ENCODE assay signal across 12 cellular contexts in genomic region chr19:44607049-44607448, GRCh38. TPM values are rescaled to one million over a fixed set of nuclear protein-coding genes. Genes with fewer than 3 reads are reported as not detected.
DNase-seq lines count a peak whose midpoint lies in the region; ATAC-seq and TF ChIP-seq lines count a peak whose summit lies in the region.
"Had no signal": no experiment of that assay in that cellular context is flagged by ENCODE, and none has a peak within 500 bp of the region (broad histone marks: within the 10 kb centered on the region; RNA-seq: fewer than 3 reads in every experiment).

No MANE protein-coding gene starts in this region.

- CTCF ChIA-PET in Calu3 (lab: Charles Lee): interaction anchor here (0.6 kb wide), 1 partner anchor 30 kb away, joined by 4 read pairs; no protein-coding TSS in a partner anchor
- CTCF ChIA-PET in naive thymus-derived CD4-positive, alpha-beta T cell (lab: Charles Lee): no interaction called here
- CTCF ChIA-PET in activated CD4-positive, alpha-beta T cell treated with anti-CD3 and anti-CD28 coated beads for 36 hours (lab: Charles Lee): no interaction called here

- peak overlapping the region; percentile 65 for H3K27ac Mint-ChIP-seq in Calu3 (ENCODE audit: unreplicated experiment)
- peak overlapping the region in 8 of 9 donors; percentile 4 to 85 (median 62) for H3K27ac Mint-ChIP-seq in naive thymus-derived CD4-positive, alpha-beta T cell
- no peak overlapping the region for H3K27ac Mint-ChIP-seq in activated CD4-positive, alpha-beta T cell treated with anti-CD3 and anti-CD28 coated beads for 36 hours

- no TSS peak for BruUV-seq in Calu3 (replicated peaks; lab: Mats Ljungman, UMichigan)

- H3K9me3 ChIP-seq in naive thymus-derived CD4-positive, alpha-beta T cell (ENCODE audit: control insufficient read depth in 2 of 3, low read length in 3 of 3): no peaks in the 10 kb centered on the region
- H3K9me3 ChIP-seq: pancreas had no signal

- no peaks in the 10 kb centered on the region for H3K27me3 Mint-ChIP-seq in Calu3 (ENCODE audit: unreplicated experiment)
- H3K27me3 Mint-ChIP-seq in naive thymus-derived CD4-positive, alpha-beta T cell: peaks cover 0 to 5% (median 0%) of the 10 kb centered on the region in 5 donors
- H3K27me3 Mint-ChIP-seq in activated CD4-positive, alpha-beta T cell treated with anti-CD3 and anti-CD28 coated beads for 36 hours: peaks cover 6% of the 10 kb centered on the region

- H3K4me1 ChIP-seq in naive thymus-derived CD4-positive, alpha-beta T cell (ENCODE audit: control insufficient read depth in 2 of 2, insufficient read depth in 2 of 2, low read length in 2 of 2): peaks cover 0 to 10% of the 10 kb centered on the region in 2 donors

- POLR2A ChIA-PET in naive thymus-derived CD4-positive, alpha-beta T cell (lab: Charles Lee): no interaction called here
- POLR2A ChIA-PET in activated CD4-positive, alpha-beta T cell treated with anti-CD3 and anti-CD28 coated beads for 36 hours (lab: Charles Lee): interaction anchor here (1.1 kb wide), 1 partner anchor 19 kb away, joined by 3 read pairs; no protein-coding TSS in a partner anchor

- H3K36me3 ChIP-seq in naive thymus-derived CD4-positive, alpha-beta T cell (ENCODE audit: control insufficient read depth in 2 of 3, insufficient read depth in 3 of 3, low read length in 3 of 3): no peaks in the 10 kb centered on the region
- H3K36me3 ChIP-seq: pancreas had no signal

- peaks cover 46% of the 10 kb centered on the region for H3K4me1 Mint-ChIP-seq in Calu3 (ENCODE audit: low read depth, unreplicated experiment)
- peaks cover 0 to 31% (median 22%) of the 10 kb centered on the region in 7 donors for H3K4me1 Mint-ChIP-seq in naive thymus-derived CD4-positive, alpha-beta T cell
- peaks cover 11% of the 10 kb centered on the region for H3K4me1 Mint-ChIP-seq in activated CD4-positive, alpha-beta T cell treated with anti-CD3 and anti-CD28 coated beads for 36 hours

- intact Hi-C loops in Calu3 (cut with micrococcal nuclease; ENCODE audit: unreplicated experiment): no loop called here
- intact Hi-C loops in naive thymus-derived CD4-positive, alpha-beta T cell (cut with micrococcal nuclease): loop anchor here in 1 of 2 donors (5.0 kb wide), 1 partner anchor 45 kb away; no protein-coding TSS in a partner anchor
- intact Hi-C loops in activated CD4-positive, alpha-beta T cell treated with anti-CD3 and anti-CD28 coated beads for 36 hours (cut with DNase I, micrococcal nuclease): no loop called here

- no peak for DNase-seq in Calu3
- peak; percentile 84 for DNase-seq in MV-4-11 (lab: John Stamatoyannopoulos, UW)
- peak; percentile 76 for DNase-seq in epithelial cell of esophagus (ENCODE audit: low read depth)
- DNase-seq in naive thymus-derived CD4-positive, alpha-beta T cell: peak in 4 of 9 donors; percentile 4 to 23 (median 19)
- DNase-seq in activated CD4-positive, alpha-beta T cell treated with anti-CD3 and anti-CD28 coated beads for 36 hours: no peak
- DNase-seq in NCI-H146 treated with DMSO at 0.1 percent for 48 hours (lab: John Stamatoyannopoulos, UW; ENCODE audit: unreplicated experiment): no peak
- DNase-seq in caudate nucleus (lab: John Stamatoyannopoulos, UW): no peak
- DNase-seq in activated CD8-positive, alpha-beta memory T cell treated with anti-CD3 and anti-CD28 coated beads, Interleukin-2, amount 50 U/mL, for 4 hours: no peak
- DNase-seq: cerebellar nuclear complex, DMS79, NCI-H1436 treated with DMSO at 0.1 percent for 48 hours, pancreas had no signal

- H3K4me3 ChIP-seq in epithelial cell of esophagus (ENCODE audit: low read length): no peak overlapping the region
- no peak overlapping the region for H3K4me3 ChIP-seq in naive thymus-derived CD4-positive, alpha-beta T cell (ENCODE audit: low read length)
- H3K4me3 ChIP-seq: pancreas had no signal

- peaks cover 7% of the 10 kb centered on the region for H3K36me3 Mint-ChIP-seq in Calu3 (ENCODE audit: insufficient read depth, unreplicated experiment)
- H3K36me3 Mint-ChIP-seq in naive thymus-derived CD4-positive, alpha-beta T cell: peaks cover 0 to 5% (median 0%) of the 10 kb centered on the region in 5 donors
- no peaks in the 10 kb centered on the region for H3K36me3 Mint-ChIP-seq in activated CD4-positive, alpha-beta T cell treated with anti-CD3 and anti-CD28 coated beads for 36 hours (ENCODE audit: low read depth)

- ATAC-seq in naive thymus-derived CD4-positive, alpha-beta T cell: peak; percentile 56
- no peak for ATAC-seq in activated CD4-positive, alpha-beta T cell treated with anti-CD3 and anti-CD28 coated beads for 36 hours

- TF ChIP-seq CTCF in Calu3 (IDR thresholded peaks at IDR 0.05; ENCODE audit: unreplicated experiment) (no peak), epithelial cell of esophagus (IDR thresholded peaks at IDR 0.05; ENCODE audit: insufficient read depth, low read depth, low read length, missing control alignments) (no peak)

- no peaks in the 10 kb centered on the region for H3K9me3 Mint-ChIP-seq in Calu3 (ENCODE audit: low read depth, unreplicated experiment)
- peaks cover 0 to 11% (median 0%) of the 10 kb centered on the region in 11 donors for H3K9me3 Mint-ChIP-seq in naive thymus-derived CD4-positive, alpha-beta T cell
- H3K9me3 Mint-ChIP-seq in activated CD4-positive, alpha-beta T cell treated with anti-CD3 and anti-CD28 coated beads for 36 hours (ENCODE audit: low read depth): no peaks in the 10 kb centered on the region

- no peak overlapping the region for H3K27ac ChIP-seq in naive thymus-derived CD4-positive, alpha-beta T cell (ENCODE audit: low read depth, low read length)
- H3K27ac ChIP-seq in caudate nucleus (ENCODE audit: low read depth, low read length): no peak overlapping the region
- H3K27ac ChIP-seq: pancreas had no signal

- H3K27me3 ChIP-seq in naive thymus-derived CD4-positive, alpha-beta T cell (ENCODE audit: control insufficient read depth in 2 of 2, insufficient read depth in 2 of 2, low read length in 2 of 2): no peaks in the 10 kb centered on the region
- H3K27me3 ChIP-seq: pancreas had no signal

- no peak overlapping the region for H3K4me3 Mint-ChIP-seq in Calu3 (ENCODE audit: low read depth, unreplicated experiment)
- peak overlapping the region in 9 of 10 donors; percentile 39 to 86 (median 75) for H3K4me3 Mint-ChIP-seq in naive thymus-derived CD4-positive, alpha-beta T cell
- H3K4me3 Mint-ChIP-seq in activated CD4-positive, alpha-beta T cell treated with anti-CD3 and anti-CD28 coated beads for 36 hours: no peak overlapping the region

RNA-seq across cellular contexts. Expression of gene IGSF23, which starts 6.3 kb away (rescaled TPM):
- total RNA-seq in Calu3 (2022): not detected in 2 replicates
- total RNA-seq in naive thymus-derived CD4-positive, alpha-beta T cell: not detected
- polyA plus RNA-seq in naive thymus-derived CD4-positive, alpha-beta T cell: not detected
- not detected for total RNA-seq in activated CD4-positive, alpha-beta T cell treated with anti-CD3 and anti-CD28 coated beads for 36 hours

RNA-seq across cellular contexts. Expression of gene PVR, which starts 36.7 kb away (rescaled TPM):
- 176 and 215 TPM in 2 replicates for total RNA-seq in Calu3 (2022)
- total RNA-seq in naive thymus-derived CD4-positive, alpha-beta T cell: 1 to 10 TPM; 3.3 to 8.4 (median 4.3) TPM
- 1 to 10 TPM in 1 of 2 donors, under 1 TPM in 1; 0.87 to 1.2 TPM for polyA plus RNA-seq in naive thymus-derived CD4-positive, alpha-beta T cell
- total RNA-seq in activated CD4-positive, alpha-beta T cell treated with anti-CD3 and anti-CD28 coated beads for 36 hours: 10 to 100 TPM; 10.9 to 11.3 TPM

Comparison
In these comparisons a context has a peak if more than half of its experiments do, and no peak if none do; other contexts are left out.
1. DNase-seq: peak in MV-4-11 (single experiment) and epithelial cell of esophagus (single experiment); none in Calu3 (single experiment), activated CD4-positive, alpha-beta T cell treated with anti-CD3 and anti-CD28 coated beads for 36 hours (single experiment), NCI-H146 treated with DMSO at 0.1 percent for 48 hours (single experiment), caudate nucleus (0 of 61) and activated CD8-positive, alpha-beta memory T cell treated with anti-CD3 and anti-CD28 coated beads, Interleukin-2, amount 50 U/mL, for 4 hours (single experiment).
2. H3K4me3 Mint-ChIP-seq: peak in naive thymus-derived CD4-positive, alpha-beta T cell (9 of 10); none in Calu3 (single experiment) and activated CD4-positive, alpha-beta T cell treated with anti-CD3 and anti-CD28 coated beads for 36 hours (single experiment).
3. RNA of gene PVR, which starts 36.7 kb away (total RNA-seq): 176 to 215 TPM in Calu3; 10.9 to 11.3 TPM in activated CD4-positive, alpha-beta T cell treated with anti-CD3 and anti-CD28 coated beads for 36 hours and 3.3 to 8.4 TPM in naive thymus-derived CD4-positive, alpha-beta T cell; every median in the first group is over 10 times any median in the second.